Comparison of ENCODE assay signal across 13 cellular contexts in genomic region chr6:140540743-140541142, GRCh38.
"Had no signal": no experiment of that assay in that cellular context is flagged by ENCODE, and none has a peak within 500 bp of the region (broad histone marks: within the 10 kb centered on the region; RNA-seq: fewer than 3 reads in every experiment).

No MANE protein-coding gene starts in this region.

- DNase-seq: activated CD4-positive, alpha-beta T cell treated with anti-CD3 and anti-CD28 coated beads, Interleukin-2, amount 50 U/mL, for 4 hours; activated CD4-positive, CD25-positive, alpha-beta regulatory T cell treated with anti-CD3 and anti-CD28 coated beads, Interleukin-2, amount 50 U/mL, for 72 hours; activated effector memory CD4-positive, alpha-beta T cell treated with Interleukin-2 at 50 U/mL for 16 hours; activated T-cell treated with anti-CD3 and anti-CD28 coated beads, Interleukin-2, amount 50 U/mL, for 1 hour; amniotic stem cell; cerebellar nuclear complex; heart left ventricle; left lung; T-helper 9 cell; tibial artery; uterus had no signal

- H3K27me3 ChIP-seq: esophagus muscularis mucosa, heart left ventricle, left lung, tibial artery, uterus had no signal

- H3K36me3 ChIP-seq: esophagus muscularis mucosa, heart left ventricle, left lung, uterus had no signal

- ATAC-seq: heart left ventricle, left lung had no signal

- H3K9me3 ChIP-seq: tibial artery, uterus had no signal

- H3K4me3 ChIP-seq: esophagus muscularis mucosa, heart left ventricle, left lung, skin epidermis, uterus had no signal

- H3K27ac ChIP-seq: esophagus muscularis mucosa, heart left ventricle, left lung, uterus had no signal

- H3K4me1 ChIP-seq: left lung, uterus had no signal
